7 cellular contexts compared by ENCODE assay signal in the genomic region with DNA sequence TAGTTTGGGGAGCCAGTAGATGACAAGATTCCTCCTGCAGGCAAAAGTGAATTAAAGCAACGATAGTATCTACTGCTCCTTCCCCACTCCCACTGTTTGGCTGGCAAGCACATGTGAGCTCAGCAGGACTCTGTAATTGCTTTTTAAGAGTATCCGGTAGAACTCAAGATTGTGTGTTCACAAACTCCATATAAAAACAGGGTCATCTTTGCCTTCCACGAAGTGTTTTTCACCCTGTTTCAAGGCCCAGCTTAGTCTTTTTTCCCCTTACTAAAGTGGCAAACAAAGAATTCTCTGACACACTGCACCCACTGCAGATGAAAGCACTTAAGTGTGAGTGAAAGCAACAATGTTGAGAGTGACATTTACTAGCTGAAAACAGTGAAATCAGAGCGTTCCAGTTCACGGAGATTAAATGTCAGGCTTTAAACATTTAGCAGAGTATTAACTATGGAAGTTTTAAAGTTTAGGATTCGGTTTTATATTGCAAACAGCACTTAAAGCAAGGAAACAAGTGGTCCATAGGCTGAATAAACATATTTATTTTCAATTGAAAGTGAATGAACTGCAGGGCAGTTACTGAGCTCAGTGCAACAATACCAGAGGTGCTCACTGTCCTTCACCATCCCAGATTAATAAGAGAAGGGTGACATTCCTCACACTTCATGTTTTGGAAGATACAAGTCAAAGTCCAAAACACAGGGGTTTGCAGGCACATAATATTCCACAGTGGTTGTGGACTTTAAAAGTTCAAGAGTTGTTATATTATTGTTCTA.
A peak's percentile ranks its signal among the peaks of the same experiment; 100 is the strongest.
DNase-seq lines count a peak whose midpoint lies in the region; ATAC-seq, FAIRE-seq and TF ChIP-seq lines count a peak whose summit lies in the region.

No MANE protein-coding gene starts in this region.

- H3K9me3 ChIP-seq in K562 (replicated peaks; ENCODE audit: control insufficient read depth, insufficient read depth, low read depth, low read length) (no peaks in the 10 kb centered on the region), subcutaneous abdominal adipose tissue (ENCODE audit: control insufficient read depth in 5 of 5, low read length in 5 of 5) (no peaks in the 10 kb centered on the region)

- WGBS in K562 (ENCODE audit: insufficient coverage, low coverage, missing lambda C conversion rate), result 15% methylated on average over 6 of the region's 6 CpGs

- H3K27ac ChIP-seq in K562 (ENCODE audit: extremely low read depth, low read depth, low read length) (no peak overlapping the region), subcutaneous abdominal adipose tissue (ENCODE audit: low read depth, low read length) (peak overlapping the region; percentile 32)

- no peaks in the 10 kb centered on the region for H3K9me1 ChIP-seq in K562 (ENCODE audit: control insufficient read depth, insufficient read depth, low read length)

- in situ Hi-C loops in K562 (cut with MboI), result no loop called here

- no TSS peak for BruUV-seq in K562 (replicated peaks; lab: Mats Ljungman, UMichigan)

- CTCF ChIA-PET in K562 (lab: Yijun Ruan, JAX; ENCODE audit: low intra/inter-chr PET ratio), result no interaction called here

- H3K4me1 ChIP-seq in K562 (replicated peaks in 1 of 2; ENCODE audit: control insufficient read depth in 2 of 2, insufficient read depth in 2 of 2, low read length in 2 of 2), result peaks cover 0 to 2% of the 10 kb centered on the region in 2 experiments; a peak in 2 of 5 replicates
- peaks cover 0 to 12% (median 6%) of the 10 kb centered on the region in 5 donors for H3K4me1 ChIP-seq in subcutaneous abdominal adipose tissue (ENCODE audit: control insufficient read depth in 5 of 5, insufficient read depth in 5 of 5, low read length in 5 of 5)

- no peak for TF ChIP-seq CTCF in K562 (IDR thresholded peaks at IDR 0.05 in 2 of 3, conservative IDR thresholded peaks at IDR 0.05 in 1 of 3; ENCODE audit: insufficient read depth in 2 of 3, low read depth in 1 of 3, low read length in 3 of 3)

- H3K4me3 ChIP-seq in K562, result no peak overlapping the region
- no peak overlapping the region for H3K4me3 ChIP-seq in subcutaneous abdominal adipose tissue (ENCODE audit: low read depth in 1 of 5, low read length in 5 of 5)

- no peaks in the 10 kb centered on the region for H3K36me3 ChIP-seq in K562 (ENCODE audit: control insufficient read depth, insufficient read depth, low read length)
- peaks cover 0 to 4% (median 0%) of the 10 kb centered on the region in 5 donors for H3K36me3 ChIP-seq in subcutaneous abdominal adipose tissue (ENCODE audit: control insufficient read depth in 5 of 5, insufficient read depth in 5 of 5, low read length in 5 of 5)

- FAIRE-seq in K562 (lab: Jason Lieb, UNC), result no peak

- intact Hi-C loops in K562 (cut with micrococcal nuclease) (no loop called here), left colon (cut with DNase I, micrococcal nuclease) (no loop called here)

- H3K9ac ChIP-seq in K562 (ENCODE audit: insufficient read depth in 1 of 2, low read depth in 2 of 2, low read length in 2 of 2) (no peak overlapping the region), subcutaneous abdominal adipose tissue (ENCODE audit: low read length in 5 of 5) (peak overlapping the region in 1 of 5 donors; percentile 36)

- no peak for TF ChIP-seq RAD21 in K562 (CRISPR knock-in tag; conservative IDR thresholded peaks at IDR 0.05 in 1 of 2, IDR thresholded peaks at IDR 0.05 in 1 of 2)

- no peaks in the 10 kb centered on the region for H4K20me1 ChIP-seq in K562 (replicated peaks; ENCODE audit: control insufficient read depth, insufficient read depth, low read length)

- POLR2A ChIA-PET in K562 (lab: Yijun Ruan, JAX), result interaction anchor here (0.8 kb wide), 1 partner anchor 9 kb away, joined by 3 read pairs; no protein-coding TSS in a partner anchor

- H3K4me2 ChIP-seq in K562 (ENCODE audit: insufficient read depth, low read length), result no peak overlapping the region

- H3K79me2 ChIP-seq in K562 (ENCODE audit: control insufficient read depth, insufficient read depth, low read length), result no peaks in the 10 kb centered on the region

- DNase-seq in M059J (ENCODE audit: low read depth) (peak; percentile 44), K562 (ENCODE audit: extremely low read depth in 1 of 4, low spot score in 3 of 4) (peak in 2 of 4 experiments; percentile 10 to 20), left colon (no peak), EL (no peak), occipital lobe (lab: John Stamatoyannopoulos, UW) (no peak)

- H2AFZ ChIP-seq in K562 (ENCODE audit: low read depth, low read length), result peak overlapping the region; percentile 53; the same call in 1 of the 2 replicates

- TF ChIP-seq POLR2A in K562 (conservative IDR thresholded peaks at IDR 0.05), result no peak

- H3K27me3 ChIP-seq in K562 (ENCODE audit: control insufficient read depth in 2 of 2, insufficient read depth in 2 of 2, low read length in 2 of 2), result no peaks in the 10 kb centered on the region
- no peaks in the 10 kb centered on the region for H3K27me3 ChIP-seq in subcutaneous abdominal adipose tissue (ENCODE audit: control insufficient read depth in 5 of 5, insufficient read depth in 4 of 5, low read length in 5 of 5)

- TF ChIP-seq EP300 in K562 (IDR thresholded peaks at IDR 0.05; ENCODE audit: low read length), result no peak

- ATAC-seq in K562 (peak; percentile 62), left colon (peak; percentile 62), HG03378 (IDR thresholded peaks at IDR 0.05; ENCODE audit: unreplicated experiment) (no peak)

TF ChIP-seq in K562, 482 proteins besides CTCF, POLR2A, EP300 and RAD21:
- TF ChIP-seq ZNF24 (IDR thresholded peaks at IDR 0.05), result peak; percentile 24; the same call in 1 of the 2 replicates
- TF ChIP-seq ZNF239 (CRISPR knock-in tag; IDR thresholded peaks at IDR 0.05), result no peak
